In the genomic region with DNA sequence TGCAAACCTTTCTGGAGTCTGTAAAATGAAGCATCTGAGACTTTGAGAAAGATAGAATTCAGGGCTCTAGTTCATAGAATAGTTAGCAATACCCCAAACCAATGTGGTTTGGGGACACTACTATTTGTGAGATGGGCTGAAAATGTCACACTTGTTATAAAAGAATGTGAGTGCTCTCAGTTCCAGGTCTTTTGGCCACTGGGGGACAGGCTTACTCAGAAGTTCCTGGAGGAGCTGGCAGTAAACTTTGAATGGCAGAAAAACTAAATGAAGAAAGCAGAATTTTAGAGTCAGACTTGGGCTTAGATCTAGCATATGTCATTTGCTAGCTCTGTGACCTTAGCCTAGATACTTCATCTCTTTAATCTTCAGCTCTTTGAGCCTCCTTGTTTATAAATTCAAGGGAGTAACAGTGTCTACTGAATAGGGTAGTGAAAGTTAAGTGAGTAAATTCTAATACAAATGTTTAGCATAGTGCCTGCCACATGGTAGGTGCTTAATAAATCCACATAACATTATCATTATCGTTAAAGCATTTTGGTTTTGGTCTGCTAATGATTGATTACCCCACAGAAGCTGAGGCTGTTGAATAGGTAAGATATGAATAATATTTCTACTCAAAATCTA, we compare ENCODE assay signal across 12 cellular contexts. TPM values are rescaled to one million over a fixed set of nuclear protein-coding genes. Genes with fewer than 3 reads are reported as not detected.
A peak's percentile ranks its signal among the peaks of the same experiment; 100 is the strongest.
DNase-seq lines count a peak whose midpoint lies in the region; ATAC-seq, FAIRE-seq and TF ChIP-seq lines count a peak whose summit lies in the region.
"Had no signal": no experiment of that assay in that cellular context is flagged by ENCODE, and none has a peak within 500 bp of the region (broad histone marks: within the 10 kb centered on the region; RNA-seq: fewer than 3 reads in every experiment).

No MANE protein-coding gene starts in this region.

- no peak overlapping the region for H3K4me2 ChIP-seq in K562 (ENCODE audit: insufficient read depth, low read length)

- no peak overlapping the region for H3K4me3 ChIP-seq in K562
- no peak overlapping the region for H3K4me3 ChIP-seq in colonic mucosa

- no peak for TF ChIP-seq EP300 in K562 (IDR thresholded peaks at IDR 0.05; ENCODE audit: low read length)

- peaks cover 0 to 6% of the 10 kb centered on the region in 2 experiments; a peak in 2 of 5 replicates for H3K4me1 ChIP-seq in K562 (replicated peaks in 1 of 2; ENCODE audit: control insufficient read depth in 2 of 2, insufficient read depth in 2 of 2, low read length in 2 of 2)
- no peaks in the 10 kb centered on the region for H3K4me1 ChIP-seq in colonic mucosa

- H3K9me3 ChIP-seq in K562 (replicated peaks; ENCODE audit: control insufficient read depth, insufficient read depth, low read depth, low read length) (no peaks in the 10 kb centered on the region), colonic mucosa (no peaks in the 10 kb centered on the region)

- peak; percentile 81 to 82 for TF ChIP-seq RAD21 in K562 (CRISPR knock-in tag; conservative IDR thresholded peaks at IDR 0.05 in 1 of 2, IDR thresholded peaks at IDR 0.05 in 1 of 2)

- H3K27me3 ChIP-seq in K562 (ENCODE audit: control insufficient read depth in 2 of 2, insufficient read depth in 2 of 2, low read length in 2 of 2) (no peaks in the 10 kb centered on the region), colonic mucosa (no peaks in the 10 kb centered on the region)

- FAIRE-seq in K562 (lab: Jason Lieb, UNC), result peak; percentile 51

- peak; percentile 29 for DNase-seq in AG20443 (ENCODE audit: low spot score)
- DNase-seq in KBM-7, result peak; percentile 29
- peak in 1 of 4 experiments; percentile 25 for DNase-seq in K562 (ENCODE audit: extremely low read depth in 1 of 4, low spot score in 3 of 4)
- peak; percentile 52 to 55 for DNase-seq in lung microvascular endothelial cell (ENCODE audit: low read depth in 2 of 2)
- DNase-seq in left lobe of liver (ENCODE audit: low spot score), result no peak
- DNase-seq in activated effector memory CD4-positive, alpha-beta T cell treated with anti-CD3 and anti-CD28 coated beads, Interleukin-2, amount 50 U/mL, for 16 hours, result no peak
- no peak for DNase-seq in colonic mucosa
- DNase-seq: NCI-H1930; stimulated activated CD8-positive, alpha-beta memory T cell treated with anti-CD3 and anti-CD28 coated beads, Interleukin-4, amount 100 ng/mL, for 48 hours; SW 1271 had no signal

- TF ChIP-seq CTCF in K562 (IDR thresholded peaks at IDR 0.05 in 2 of 3, conservative IDR thresholded peaks at IDR 0.05 in 1 of 3; ENCODE audit: insufficient read depth in 2 of 3, low read depth in 1 of 3, low read length in 3 of 3) (peak; percentile 45 to 66 (median 49)), colonic mucosa (IDR thresholded peaks at IDR 0.05) (no peak)

- no peaks in the 10 kb centered on the region for H3K9me1 ChIP-seq in K562 (ENCODE audit: control insufficient read depth, insufficient read depth, low read length)

- 0% methylated on average over 1 of the region's 1 CpG for WGBS in K562 (ENCODE audit: insufficient coverage, low coverage, missing lambda C conversion rate)

- CTCF ChIA-PET in K562 (lab: Yijun Ruan, JAX; ENCODE audit: low intra/inter-chr PET ratio), result interaction anchor here (0.7 to 2.1 kb wide), 3 partner anchors 89 to 172 kb away, joined by 3 to 11 read pairs (median 3); no protein-coding TSS in a partner anchor

- no peak overlapping the region for H2AFZ ChIP-seq in K562 (ENCODE audit: low read depth, low read length)

- BruUV-seq in K562 (replicated peaks; lab: Mats Ljungman, UMichigan), result no TSS peak

- no peak overlapping the region for H3K9ac ChIP-seq in K562 (ENCODE audit: insufficient read depth in 1 of 2, low read depth in 2 of 2, low read length in 2 of 2)
- H3K9ac ChIP-seq in colonic mucosa (ENCODE audit: low read depth in 2 of 2, low read length in 2 of 2), result no peak overlapping the region

- no peaks in the 10 kb centered on the region for H3K79me2 ChIP-seq in K562 (ENCODE audit: control insufficient read depth, insufficient read depth, low read length)

- POLR2A ChIA-PET in K562 (lab: Yijun Ruan, JAX), result interaction anchor here (0.6 to 1.4 kb wide), 8 partner anchors 9 to 234 kb away, joined by 3 to 4 read pairs (median 3); no protein-coding TSS in a partner anchor

- in situ Hi-C loops in KBM-7 (cut with MboI; ENCODE audit: low pct_unique_long_range_greater_than_20kb, low sequenced_read_pairs) (no loop called here), K562 (cut with MboI) (no loop called here)

- intact Hi-C loops in K562 (cut with micrococcal nuclease) (loop anchor here (1.0 to 2.0 kb wide), 3 partner anchors 89 to 170 kb away; no protein-coding TSS in a partner anchor), colonic mucosa (cut with DNase I) (no loop called here)

- H3K27ac ChIP-seq in K562 (ENCODE audit: extremely low read depth, low read depth, low read length) (no peak overlapping the region), colonic mucosa (no peak overlapping the region)

- ATAC-seq in K562 (peak; percentile 67), HG03135 (IDR thresholded peaks at IDR 0.05; ENCODE audit: unreplicated experiment) (no peak), left lobe of liver (no peak)

- no peak for TF ChIP-seq POLR2A in K562 (conservative IDR thresholded peaks at IDR 0.05)

- H3K36me3 ChIP-seq in K562 (ENCODE audit: control insufficient read depth, insufficient read depth, low read length) (no peaks in the 10 kb centered on the region), colonic mucosa (no peaks in the 10 kb centered on the region)

- H4K20me1 ChIP-seq in K562 (replicated peaks; ENCODE audit: control insufficient read depth, insufficient read depth, low read length), result no peaks in the 10 kb centered on the region

TF ChIP-seq in K562, 482 proteins besides CTCF, POLR2A, EP300 and RAD21 (continues in another document):
- TF ChIP-seq, protein P1, sequence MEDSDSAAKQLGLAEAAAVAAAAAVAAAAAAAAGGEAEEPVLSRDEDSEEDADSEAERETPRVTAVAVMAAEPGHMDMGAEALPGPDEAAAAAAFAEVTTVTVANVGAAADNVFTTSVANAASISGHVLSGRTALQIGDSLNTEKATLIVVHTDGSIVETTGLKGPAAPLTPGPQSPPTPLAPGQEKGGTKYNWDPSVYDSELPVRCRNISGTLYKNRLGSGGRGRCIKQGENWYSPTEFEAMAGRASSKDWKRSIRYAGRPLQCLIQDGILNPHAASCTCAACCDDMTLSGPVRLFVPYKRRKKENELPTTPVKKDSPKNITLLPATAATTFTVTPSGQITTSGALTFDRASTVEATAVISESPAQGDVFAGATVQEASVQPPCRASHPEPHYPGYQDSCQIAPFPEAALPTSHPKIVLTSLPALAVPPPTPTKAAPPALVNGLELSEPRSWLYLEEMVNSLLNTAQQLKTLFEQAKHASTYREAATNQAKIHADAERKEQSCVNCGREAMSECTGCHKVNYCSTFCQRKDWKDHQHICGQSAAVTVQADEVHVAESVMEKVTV (CRISPR knock-in tag; IDR thresholded peaks at IDR 0.05), result peak; percentile 74
- TF ChIP-seq ARID2 (IDR thresholded peaks at IDR 0.05), result peak; percentile 53; the same call in 1 of the 2 replicates

RNA-seq across cellular contexts. Expression of a gene that starts 3.7 kb away (rescaled TPM):
- 0.44 and 1.2 TPM in 2 replicates for total RNA-seq in K562 (2011; cell fraction: chromatin; rRNA removed; ENCODE audit: low replicate concordance)
- total RNA-seq in K562 (2011; cell fraction: nucleolus; rRNA removed), result 0.66 and 1.0 TPM in 2 replicates
- total RNA-seq in K562 (2011; cell fraction: nucleoplasm; rRNA removed), result 0.73 and 1.2 TPM in 2 replicates
- total RNA-seq in K562 (2014; rRNA removed) (not detected in 2 replicates), K562 (2014; rRNA removed; fragmentation: Illumina TruSeq; extraction: Trizol) (0.07 and 0.32 TPM in 2 replicates), K562 (2015; rRNA removed; fragmentation: Illumina TruSeq; extraction: Trizol) (0.14 and 0.34 TPM in 2 replicates), K562 (2021) (0.13 and 0.27 TPM in 2 replicates), lung microvascular endothelial cell (101 and 140 TPM in 2 replicates), left lobe of liver (25.6 TPM), colonic mucosa (10 to 100 TPM; 10.3 to 29.3 TPM)
- polyA plus RNA-seq in K562 (2011; rRNA removed) (0.42 and 1.1 TPM in 2 replicates), K562 (2014; fragmentation: Illumina TruSeq; extraction: Trizol) (0.10 and 0.12 TPM in 2 replicates), K562 (2014; fragmentation: Nextera tagmentation; extraction: Ambion mirVana) (under 1 TPM; 0.06 to 0.27 TPM), K562 (2014; rRNA removed) (0.05 and 0.13 TPM in 2 replicates)
- polyA plus RNA-seq in K562 (2011; cell fraction: cytosol; rRNA removed), result 0.06 and 0.85 TPM in 2 replicates
- polyA plus RNA-seq in K562 (2011; cell fraction: nucleus; rRNA removed), result 0.14 and 0.15 TPM in 2 replicates
- 0.29 and 0.34 TPM in 2 replicates for polyA plus RNA-seq in K562 (2012)
- polyA minus RNA-seq in K562 (2011; rRNA and poly(A)+ RNA removed), result 0.18 and 0.32 TPM in 2 replicates
- 1.3 TPM in 1 of 2 replicates, not detected in the other for polyA minus RNA-seq in K562 (2011; cell fraction: cytosol; rRNA and poly(A)+ RNA removed)
- polyA minus RNA-seq in K562 (2011; cell fraction: nucleus; rRNA and poly(A)+ RNA removed), result 0.22 and 0.40 TPM in 2 replicates
- total RNA-seq: activated T-helper 2 cell treated with anti-CD3 and anti-CD28 coated beads, Interferon-gamma antibody, Interleukin-2, Interleukin-4, amounts not matched to agents 10 μg/mL and 5 μg/mL and 100 μg/mL, durations not matched to agents 14 hours and 24 hours and 36 hours had no signal

RNA-seq across cellular contexts. Expression of a gene that starts 23.8 kb away (rescaled TPM):
- total RNA-seq in K562 (2011; cell fraction: chromatin; rRNA removed; ENCODE audit: low replicate concordance), result 5.2 and 16.2 TPM in 2 replicates
- total RNA-seq in K562 (2011; cell fraction: nucleolus; rRNA removed), result 2.7 and 4.2 TPM in 2 replicates
- 10.6 and 20.5 TPM in 2 replicates for total RNA-seq in K562 (2011; cell fraction: nucleoplasm; rRNA removed)
- total RNA-seq in K562 (2014; rRNA removed) (9.5 and 9.7 TPM in 2 replicates), K562 (2014; rRNA removed; fragmentation: Illumina TruSeq; extraction: Trizol) (20.7 and 26.1 TPM in 2 replicates), K562 (2015; rRNA removed; fragmentation: Illumina TruSeq; extraction: Trizol) (13.8 and 16.0 TPM in 2 replicates), K562 (2021) (18.9 and 20.6 TPM in 2 replicates), lung microvascular endothelial cell (41.2 and 49.0 TPM in 2 replicates), left lobe of liver (16.9 TPM), colonic mucosa (10 to 100 TPM; 24.0 to 39.3 TPM)
- polyA plus RNA-seq in K562 (2011; rRNA removed) (23.3 and 27.9 TPM in 2 replicates), K562 (2014; fragmentation: Illumina TruSeq; extraction: Trizol) (13.1 and 14.6 TPM in 2 replicates), K562 (2014; fragmentation: Nextera tagmentation; extraction: Ambion mirVana) (10 to 100 TPM; 44.6 to 51.9 TPM), K562 (2014; rRNA removed) (15.4 and 16.6 TPM in 2 replicates)
- 4.3 and 11.1 TPM in 2 replicates for polyA plus RNA-seq in K562 (2011; cell fraction: cytosol; rRNA removed)
- 7.8 and 10.2 TPM in 2 replicates for polyA plus RNA-seq in K562 (2011; cell fraction: nucleus; rRNA removed)
- 17.6 and 18.3 TPM in 2 replicates for polyA plus RNA-seq in K562 (2012)
- 20.6 and 29.5 TPM in 2 replicates for polyA minus RNA-seq in K562 (2011; rRNA and poly(A)+ RNA removed)
- polyA minus RNA-seq in K562 (2011; cell fraction: cytosol; rRNA and poly(A)+ RNA removed), result 5.3 and 7.6 TPM in 2 replicates
- polyA minus RNA-seq in K562 (2011; cell fraction: nucleus; rRNA and poly(A)+ RNA removed), result 6.7 and 12.9 TPM in 2 replicates

Comparison
In these comparisons a context has a peak if more than half of its experiments do, and no peak if none do; other contexts are left out.
1. DNase-seq: peak in AG20443 (single experiment), KBM-7 (single experiment) and lung microvascular endothelial cell (2 of 2); none in left lobe of liver (single experiment), activated effector memory CD4-positive, alpha-beta T cell treated with anti-CD3 and anti-CD28 coated beads, Interleukin-2, amount 50 U/mL, for 16 hours (single experiment) and colonic mucosa (single experiment).
2. RNA of a gene that starts 3.7 kb away (total RNA-seq): 101 to 140 TPM in lung microvascular endothelial cell, 10.3 to 29.3 TPM in colonic mucosa and 25.6 TPM in left lobe of liver (single experiment); 0.07 to 1.2 TPM in K562; every median in the first group is over 4 times any median in the second.